In the genomic region with DNA sequence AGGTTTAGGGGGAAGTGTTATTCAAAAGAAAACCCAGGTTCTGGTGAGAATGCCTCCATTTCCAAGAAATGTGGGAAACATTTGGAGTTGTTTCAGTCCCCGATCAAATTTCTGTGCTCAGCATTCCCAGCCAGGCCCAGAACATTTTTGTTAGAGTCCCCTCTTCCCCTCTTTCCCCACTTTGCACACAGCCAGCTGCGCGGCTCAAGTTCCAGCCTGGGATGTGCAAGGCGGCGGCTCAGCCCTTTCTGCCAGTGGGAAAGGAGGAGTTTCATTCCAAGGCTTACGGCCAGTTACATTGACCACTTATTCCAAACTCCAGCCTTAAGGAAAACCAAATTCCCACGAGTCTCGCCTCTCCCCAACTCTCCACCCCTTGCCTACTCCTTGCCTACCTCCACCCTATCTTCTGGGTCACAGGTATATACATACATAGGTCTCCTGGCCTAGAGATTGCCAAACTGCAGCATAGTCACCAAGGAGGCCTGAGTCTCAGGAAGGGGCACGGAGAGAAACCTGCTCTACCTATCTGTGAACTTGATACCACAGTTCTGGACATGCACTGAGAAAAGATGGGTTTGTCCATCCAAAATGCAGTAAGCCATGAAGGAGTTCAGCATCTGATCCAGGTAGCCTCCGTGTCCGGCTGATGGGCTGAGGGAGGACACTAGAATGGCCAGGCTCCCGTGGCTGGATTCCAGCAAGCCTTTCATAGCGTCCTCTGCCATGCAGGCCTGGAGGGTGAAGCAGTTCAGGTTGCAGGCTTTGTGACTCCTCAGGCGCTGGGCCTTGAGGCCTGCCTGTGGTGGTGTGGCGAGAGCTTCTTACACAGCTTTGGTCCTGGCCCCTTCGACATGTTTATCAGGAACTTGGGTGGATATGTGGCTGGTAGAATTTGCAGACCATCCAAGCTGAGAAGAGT, we compare ENCODE assay signal across 14 cellular contexts.
A peak's percentile ranks its signal among the peaks of the same experiment; 100 is the strongest.
DNase-seq lines count a peak whose midpoint lies in the region; ATAC-seq and TF ChIP-seq lines count a peak whose summit lies in the region.
"Had no signal": no experiment of that assay in that cellular context is flagged by ENCODE, and none has a peak within 500 bp of the region (broad histone marks: within the 10 kb centered on the region; RNA-seq: fewer than 3 reads in every experiment).

No MANE protein-coding gene starts in this region.

- intact Hi-C loops in esophagus squamous epithelium (cut with DNase I) (no loop called here), stomach (cut with DNase I; ENCODE audit: low total_unique reads) (no loop called here)

- H4K20me1 ChIP-seq in GM23248 (ENCODE audit: insufficient read depth) = no peaks in the 10 kb centered on the region
- H4K20me1 ChIP-seq: BLaER1 treated with 17β-estradiol and CSF1 and Interleukin-3, amounts not matched to agents 10 nM and 100 nM had no signal

- H3K27ac ChIP-seq in GM23248 (no peak overlapping the region), esophagus squamous epithelium (peak overlapping the region; percentile 17 to 75 (median 64)), mesenchymal stem cell (ENCODE audit: low read length, poor library complexity, severe bottlenecking) (no peak overlapping the region), stomach (peak overlapping the region; percentile 3 to 79 (median 61))

- H4K8ac ChIP-seq in mesenchymal stem cell (ENCODE audit: low read length) = peak overlapping the region; percentile 59

- no peak for TF ChIP-seq EP300 in stomach (IDR thresholded peaks at IDR 0.05)

- H3K36me3 ChIP-seq in GM23248 (ENCODE audit: low read depth) (no peaks in the 10 kb centered on the region), esophagus squamous epithelium (no peaks in the 10 kb centered on the region), mesenchymal stem cell (ENCODE audit: control insufficient read depth in 1 of 2, insufficient read depth in 2 of 2, low read depth in 1 of 2, low read length in 2 of 2) (no peaks in the 10 kb centered on the region), stomach (no peaks in the 10 kb centered on the region)
- H3K36me3 ChIP-seq: BLaER1 treated with 17β-estradiol and CSF1 and Interleukin-3, amounts not matched to agents 10 nM and 100 nM had no signal

- H2BK15ac ChIP-seq in mesenchymal stem cell (ENCODE audit: low read depth, poor library complexity, severe bottlenecking) = peak overlapping the region; percentile 55

- H3K14ac ChIP-seq in mesenchymal stem cell (ENCODE audit: low read length in 2 of 2) = no peak overlapping the region

- no peaks in the 10 kb centered on the region for H3K79me2 ChIP-seq in GM23248 (ENCODE audit: insufficient read depth)

- H2BK5ac ChIP-seq in mesenchymal stem cell (ENCODE audit: low read depth, low read length, poor library complexity, severe bottlenecking) = no peak overlapping the region

- 58 to 62% methylated on average over 16 of the region's 16 CpGs for WGBS in GM23248 (ENCODE audit: low coverage in 1 of 2, low lambda C conversion rate in 2 of 2, missing lambda C conversion rate in 2 of 2), 2 experiments
- WGBS in esophagus squamous epithelium, 2 donors = 86 to 88% methylated on average over 14 to 15 of the region's 16 CpGs
- 89% methylated on average over 16 of the region's 16 CpGs for WGBS in mesenchymal stem cell
- 79 to 90% (median 86%) methylated on average over 16 of the region's 16 CpGs for WGBS in stomach, 5 donors

- peak overlapping the region; percentile 63 to 90 for H2BK12ac ChIP-seq in mesenchymal stem cell (ENCODE audit: low read length in 2 of 2)

- H3K4ac ChIP-seq in mesenchymal stem cell (ENCODE audit: low read depth in 1 of 2, low read length in 2 of 2) = peak overlapping the region; percentile 10 to 73

- TF ChIP-seq POLR2A in esophagus squamous epithelium (IDR thresholded peaks at IDR 0.05) (no peak), stomach (IDR thresholded peaks at IDR 0.05) (no peak)

- peaks cover 32% of the 10 kb centered on the region for H3F3A ChIP-seq in GM23248 (ENCODE audit: insufficient read depth)

- no peak for TF ChIP-seq CTCF in esophagus squamous epithelium (IDR thresholded peaks at IDR 0.05)
- TF ChIP-seq CTCF in stomach (IDR thresholded peaks at IDR 0.05) = no peak

- in situ Hi-C loops in GM23248 (cut with MboI) = no loop called here

- H3K4me2 ChIP-seq in GM23248 (ENCODE audit: unreplicated experiment) = no peak overlapping the region
- no peak overlapping the region for H3K4me2 ChIP-seq in mesenchymal stem cell (ENCODE audit: low read length, poor library complexity, severe bottlenecking)

- H3K79me1 ChIP-seq in mesenchymal stem cell (replicated peaks; ENCODE audit: low read length, poor library complexity, severe bottlenecking) = no peaks in the 10 kb centered on the region

- no peaks in the 10 kb centered on the region for H3K9me3 ChIP-seq in GM23248 (ENCODE audit: low read depth)
- H3K9me3 ChIP-seq in esophagus squamous epithelium = no peaks in the 10 kb centered on the region
- no peaks in the 10 kb centered on the region for H3K9me3 ChIP-seq in mesenchymal stem cell (ENCODE audit: control insufficient read depth, low read length)
- no peaks in the 10 kb centered on the region for H3K9me3 ChIP-seq in stomach
- H3K9me3 ChIP-seq: BLaER1 treated with 17β-estradiol and CSF1 and Interleukin-3, amounts not matched to agents 10 nM and 100 nM had no signal

- H3K27me3 ChIP-seq in GM23248 (replicated peaks; ENCODE audit: insufficient read depth) (no peaks in the 10 kb centered on the region), esophagus squamous epithelium (no peaks in the 10 kb centered on the region), mesenchymal stem cell (ENCODE audit: control insufficient read depth in 1 of 2, insufficient read depth in 1 of 2, low read length in 2 of 2) (no peaks in the 10 kb centered on the region), stomach (no peaks in the 10 kb centered on the region)
- H3K27me3 ChIP-seq: BLaER1 treated with 17β-estradiol and CSF1 and Interleukin-3, amounts not matched to agents 10 nM and 100 nM had no signal

- peak; percentile 34 for DNase-seq in GM23248
- no peak for DNase-seq in esophagus squamous epithelium (lab: John Stamatoyannopoulos, UW)
- DNase-seq in mesenchymal stem cell = peak; percentile 29
- no peak for DNase-seq in stomach
- no peak for DNase-seq in NCI-H1694 treated with DMSO at 0.1 percent for 48 hours (lab: John Stamatoyannopoulos, UW)
- no peak for DNase-seq in stimulated activated CD4-positive, alpha-beta T cell treated with anti-CD3 and anti-CD28 coated beads, Interleukin-4, amount 100 ng/mL, for 24 hours
- DNase-seq: activated CD4-positive, alpha-beta memory T cell treated with anti-CD3 and anti-CD28 coated beads, Interleukin-2, amount 10 ng/mL, durations not matched to agents 7 days and 5 days; GF-D8; NCI-H2029; stimulated activated CD4-positive, alpha-beta T cell treated with anti-CD3 and anti-CD28 coated beads, Interleukin-4, amount 100 ng/mL, for 1 hour; T-cell had no signal

- ATAC-seq in activated CD4-positive, CD25-positive, alpha-beta regulatory T cell treated with anti-CD3 and anti-CD28 coated beads, Interleukin-2, amount 50 U/mL, for 24 hours = no peak
- ATAC-seq in HG03135 (IDR thresholded peaks at IDR 0.05; ENCODE audit: unreplicated experiment) = no peak
- ATAC-seq: T-cell had no signal

- peak overlapping the region; percentile 82 for H2BK120ac ChIP-seq in mesenchymal stem cell (ENCODE audit: low read depth, low read length)

- H3K4me3 ChIP-seq in GM23248 = no peak overlapping the region
- no peak overlapping the region for H3K4me3 ChIP-seq in esophagus squamous epithelium
- H3K4me3 ChIP-seq in mesenchymal stem cell (ENCODE audit: insufficient read depth in 1 of 2, low read depth in 1 of 2, low read length in 2 of 2) = peak overlapping the region in 1 of 2 experiments; percentile 13
- no peak overlapping the region for H3K4me3 ChIP-seq in stomach
- H3K4me3 ChIP-seq: BLaER1 treated with 17β-estradiol and CSF1 and Interleukin-3, amounts not matched to agents 10 nM and 100 nM had no signal

- peaks cover 44% of the 10 kb centered on the region for H3K4me1 ChIP-seq in GM23248 (ENCODE audit: insufficient read depth)
- peaks cover 33 to 78% (median 44%) of the 10 kb centered on the region in 3 donors for H3K4me1 ChIP-seq in esophagus squamous epithelium
- peaks cover 43% of the 10 kb centered on the region for H3K4me1 ChIP-seq in mesenchymal stem cell (ENCODE audit: control insufficient read depth, insufficient read depth, low read depth, low read length)
- H3K4me1 ChIP-seq in stomach = peaks cover 24 to 63% (median 39%) of the 10 kb centered on the region in 4 donors

- H2AFZ ChIP-seq in GM23248 (peak overlapping the region; percentile 64), mesenchymal stem cell (ENCODE audit: low read depth, low read length) (no peak overlapping the region)

- H3K9ac ChIP-seq in GM23248 = no peak overlapping the region
- H3K9ac ChIP-seq in mesenchymal stem cell (ENCODE audit: low read length) = peak overlapping the region; percentile 35
- H3K9ac ChIP-seq: BLaER1 treated with 17β-estradiol and CSF1 and Interleukin-3, amounts not matched to agents 10 nM and 100 nM had no signal

- no peaks in the 10 kb centered on the region for H3K9me2 ChIP-seq in GM23248 (ENCODE audit: insufficient read depth)

- H4K91ac ChIP-seq in mesenchymal stem cell (ENCODE audit: low read length) = peak overlapping the region; percentile 73

- H3K23ac ChIP-seq in mesenchymal stem cell (ENCODE audit: low read length in 2 of 2) = no peak overlapping the region

- H2AK5ac ChIP-seq in mesenchymal stem cell (ENCODE audit: low read length, severe bottlenecking) = peak overlapping the region; percentile 29

- H3K18ac ChIP-seq in mesenchymal stem cell (ENCODE audit: low read depth in 1 of 2, low read length in 2 of 2) = peak overlapping the region; percentile 54 to 90

Comparison
In these comparisons a context has a peak if more than half of its experiments do, and no peak if none do; other contexts are left out.
1. DNase-seq: peak in GM23248 (single experiment) and mesenchymal stem cell (single experiment); none in esophagus squamous epithelium (single experiment), stomach (single experiment), NCI-H1694 treated with DMSO at 0.1 percent for 48 hours (single experiment) and stimulated activated CD4-positive, alpha-beta T cell treated with anti-CD3 and anti-CD28 coated beads, Interleukin-4, amount 100 ng/mL, for 24 hours (single experiment).
2. H3K27ac ChIP-seq: peak in esophagus squamous epithelium (4 of 4) and stomach (5 of 5); none in GM23248 (single experiment) and mesenchymal stem cell (single experiment).